ENCODE assay signal across 1 cellular context in genomic region chr5:1317921-1318565, GRCh38.
TF ChIP-seq lines count a peak whose summit lies in the region.

No MANE protein-coding gene starts in this region.

TF ChIP-seq in GM23338, 12 proteins besides CTCF, POLR2A, EP300 and RAD21 (continued from another document):
- TF ChIP-seq REST (IDR thresholded peaks at IDR 0.05; ENCODE audit: unreplicated experiment), result no peak
- TF ChIP-seq CREB1 (CRISPR knock-in tag; IDR thresholded peaks at IDR 0.05; ENCODE audit: low read depth), result no peak
- no peak for TF ChIP-seq EZH2phosphoT487 (IDR thresholded peaks at IDR 0.05; ENCODE audit: unreplicated experiment)
- TF ChIP-seq ZNF331 (CRISPR knock-in tag; IDR thresholded peaks at IDR 0.05; ENCODE audit: low read depth), result no peak
- TF ChIP-seq STAT1 (IDR thresholded peaks at IDR 0.05; ENCODE audit: unreplicated experiment), result no peak
- no peak for TF ChIP-seq ZNF462 (CRISPR knock-in tag; IDR thresholded peaks at IDR 0.05)
- no peak for TF ChIP-seq JUNB (IDR thresholded peaks at IDR 0.05; ENCODE audit: unreplicated experiment)
